ENCODE assay signal across 1 cellular context in the genomic region with DNA sequence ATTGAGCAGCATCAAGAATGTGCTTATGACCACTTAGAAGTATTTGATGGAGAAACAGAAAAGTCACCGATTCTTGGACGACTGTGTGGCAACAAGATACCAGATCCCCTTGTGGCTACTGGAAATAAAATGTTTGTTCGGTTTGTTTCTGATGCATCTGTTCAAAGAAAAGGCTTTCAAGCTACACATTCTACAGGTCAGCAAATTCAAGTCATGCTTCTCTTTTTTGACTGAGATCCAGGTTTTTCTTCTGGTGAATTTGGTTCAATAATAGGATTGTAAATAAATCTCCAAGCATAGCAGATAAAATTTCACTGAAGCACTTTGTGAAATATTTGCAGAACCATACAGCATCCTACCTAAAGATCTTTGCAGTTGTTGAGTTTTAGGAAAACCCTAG.
TF ChIP-seq lines count a peak whose summit lies in the region.

No MANE protein-coding gene starts in this region.

TF ChIP-seq in endothelial cell of umbilical vein, 7 proteins besides CTCF, POLR2A, EP300 and RAD21:
- no peak for TF ChIP-seq MAX (IDR thresholded peaks at IDR 0.05; ENCODE audit: insufficient read depth, insufficient read length)
- no peak for TF ChIP-seq MYC (IDR thresholded peaks at IDR 0.05; ENCODE audit: low read depth, low read length)
- no peak for TF ChIP-seq EZH2 (IDR thresholded peaks at IDR 0.05; ENCODE audit: borderline replicate concordance, low read depth, low read length, severe bottlenecking)
- no peak for TF ChIP-seq JUN (IDR thresholded peaks at IDR 0.05; ENCODE audit: borderline replicate concordance, insufficient read depth, insufficient read length, low read depth)
- no peak for TF ChIP-seq POLR2AphosphoS5 (IDR thresholded peaks at IDR 0.05; ENCODE audit: insufficient read depth, low read depth, low read length)
- no peak for TF ChIP-seq FOS (IDR thresholded peaks at IDR 0.05; ENCODE audit: borderline replicate concordance, insufficient read depth, low read length)
- TF ChIP-seq GATA2 (IDR thresholded peaks at IDR 0.05; ENCODE audit: insufficient read depth, insufficient read length, low read depth, low read length): no peak
